8 cellular contexts compared by ENCODE assay signal in the genomic region with DNA sequence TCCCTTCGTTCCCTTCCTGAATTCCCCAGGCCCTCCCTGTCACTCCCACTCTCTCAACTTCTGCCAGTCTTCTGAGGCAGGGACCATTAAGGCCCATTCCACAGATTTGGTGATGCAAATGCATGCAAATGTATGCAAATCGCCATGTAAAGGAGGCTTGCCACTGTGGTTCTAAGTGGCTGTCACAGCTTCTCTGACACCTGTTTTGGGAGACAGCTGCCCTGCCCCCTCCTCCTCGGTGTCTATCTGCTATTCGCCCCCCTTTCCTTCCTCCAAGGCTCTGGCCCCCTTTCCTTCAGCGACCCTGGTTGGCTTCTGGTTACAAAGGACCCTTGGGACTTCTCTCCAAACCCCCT. TPM values are rescaled to one million over a fixed set of nuclear protein-coding genes. Genes with fewer than 3 reads are reported as not detected.
DNase-seq lines count a peak whose midpoint lies in the region; ATAC-seq and TF ChIP-seq lines count a peak whose summit lies in the region.

No MANE protein-coding gene starts in this region.

- H3K14ac ChIP-seq in trophoblast cell (ENCODE audit: low read length) = no peak overlapping the region

- 27 to 41% methylated on average over 5 of the region's 5 CpGs for WGBS in GM23248 (ENCODE audit: low coverage in 1 of 2, low lambda C conversion rate in 2 of 2, missing lambda C conversion rate in 2 of 2), 2 experiments
- WGBS in trophoblast cell (ENCODE audit: extremely low coverage, insufficient coverage, insufficient read length) = no CpG with 5 or more reads among the region's 5 CpGs
- WGBS in body of pancreas, 2 donors = 20 to 33% methylated on average over 5 of the region's 5 CpGs

- H3K36me3 Mint-ChIP-seq in endothelial cell (ENCODE audit: low read depth, unreplicated experiment) = no peaks in the 10 kb centered on the region

- H3K4me1 ChIP-seq in GM23248 (ENCODE audit: insufficient read depth) (peaks cover 14% of the 10 kb centered on the region), RWPE2 (ENCODE audit: insufficient read depth, poor library complexity, severe bottlenecking) (peaks cover 10% of the 10 kb centered on the region), trophoblast cell (ENCODE audit: control insufficient read depth in 1 of 2, insufficient read depth in 2 of 2, low read length in 2 of 2) (peaks cover 0 to 4% of the 10 kb centered on the region in 2 experiments), body of pancreas (peaks cover 14% of the 10 kb centered on the region)

- H3K9me3 ChIP-seq in GM23248 (ENCODE audit: low read depth) (no peaks in the 10 kb centered on the region), RWPE2 (ENCODE audit: severe bottlenecking) (no peaks in the 10 kb centered on the region), trophoblast cell (ENCODE audit: insufficient read depth, low read depth, low read length) (peaks cover 3% of the 10 kb centered on the region), body of pancreas (no peaks in the 10 kb centered on the region)

- H3K27me3 Mint-ChIP-seq in endothelial cell (ENCODE audit: unreplicated experiment) = peaks cover 5% of the 10 kb centered on the region

- peak overlapping the region; percentile 72 for H3K4me3 ChIP-seq in GM23248
- peak overlapping the region; percentile 9 for H3K4me3 ChIP-seq in RWPE2 (ENCODE audit: severe bottlenecking)
- peak overlapping the region; percentile 17 for H3K4me3 ChIP-seq in trophoblast cell (ENCODE audit: low read depth, low read length)
- no peak overlapping the region for H3K4me3 ChIP-seq in body of pancreas

- H4K8ac ChIP-seq in trophoblast cell (ENCODE audit: low read depth, low read length) = no peak overlapping the region

- H3K4me2 ChIP-seq in GM23248 (ENCODE audit: unreplicated experiment) (peak overlapping the region; percentile 78), trophoblast cell (ENCODE audit: low read length) (peak overlapping the region; percentile 81)

- DNase-seq in GM23248 (no peak), RWPE2 (ENCODE audit: low spot score) (no peak), endothelial cell (ENCODE audit: low spot score) (no peak), trophoblast cell (no peak), NOMO-1 (lab: John Stamatoyannopoulos, UW; ENCODE audit: unreplicated experiment in 2 of 2) (no peak), DMS 273 treated with DMSO at 0.1 percent for 48 hours (lab: John Stamatoyannopoulos, UW) (no peak), body of pancreas (no peak)

- ATAC-seq in RWPE2 (ENCODE audit: low read depth) = no peak
- ATAC-seq in HG03469 (IDR thresholded peaks at IDR 0.05; ENCODE audit: unreplicated experiment) = no peak
- no peak for ATAC-seq in body of pancreas

- H3K36me3 ChIP-seq in GM23248 (ENCODE audit: low read depth) (no peaks in the 10 kb centered on the region), RWPE2 (ENCODE audit: low read depth) (no peaks in the 10 kb centered on the region), trophoblast cell (ENCODE audit: control insufficient read depth in 1 of 2, insufficient read depth in 2 of 2, low read length in 2 of 2) (no peaks in the 10 kb centered on the region), body of pancreas (replicated peaks in 1 of 2; ENCODE audit: insufficient read depth in 1 of 2, low read depth in 2 of 2) (no peaks in the 10 kb centered on the region)

- H3K4me1 Mint-ChIP-seq in endothelial cell (ENCODE audit: unreplicated experiment) = peaks cover 45% of the 10 kb centered on the region

- H3K27me3 ChIP-seq in GM23248 (replicated peaks; ENCODE audit: insufficient read depth) (peaks cover 13% of the 10 kb centered on the region), RWPE2 (ENCODE audit: insufficient read depth, poor library complexity, severe bottlenecking) (no peaks in the 10 kb centered on the region), trophoblast cell (ENCODE audit: insufficient read depth, low read length) (no peaks in the 10 kb centered on the region), body of pancreas (no peaks in the 10 kb centered on the region)

- H3K79me1 ChIP-seq in trophoblast cell (ENCODE audit: low read length) = no peaks in the 10 kb centered on the region

- H3K9me2 ChIP-seq in GM23248 (ENCODE audit: insufficient read depth) = no peaks in the 10 kb centered on the region

- H4K91ac ChIP-seq in trophoblast cell (ENCODE audit: low read depth, low read length) = no peak overlapping the region

- H3K9ac ChIP-seq in GM23248 = no peak overlapping the region
- H3K9ac ChIP-seq in trophoblast cell (ENCODE audit: low read length) = no peak overlapping the region

- no peak for TF ChIP-seq POLR2A in body of pancreas (IDR thresholded peaks at IDR 0.05)

- TF ChIP-seq CTCF in RWPE2 (IDR thresholded peaks at IDR 0.05; ENCODE audit: poor library complexity, severe bottlenecking) (no peak), endothelial cell (IDR thresholded peaks at IDR 0.05; ENCODE audit: unreplicated experiment) (no peak), body of pancreas (IDR thresholded peaks at IDR 0.05) (no peak)

- peaks cover 8% of the 10 kb centered on the region; the same call in 1 of the 2 replicates for H3F3A ChIP-seq in GM23248 (ENCODE audit: insufficient read depth)

- no peak overlapping the region for H3K18ac ChIP-seq in trophoblast cell (ENCODE audit: low read length)

- H4K12ac ChIP-seq in trophoblast cell (ENCODE audit: low read depth, low read length) = no peak overlapping the region

- intact Hi-C loops in body of pancreas (cut with DNase I) = loop anchor here (5.0 kb wide), 1 partner anchor 265 kb away; the partner anchor contains the start of gene PCDH12

- peak overlapping the region; percentile 69 for H3K4me3 Mint-ChIP-seq in endothelial cell (ENCODE audit: unreplicated experiment)

- no peak overlapping the region for H2BK12ac ChIP-seq in trophoblast cell (ENCODE audit: low read length)

- H3K27ac ChIP-seq in GM23248 (no peak overlapping the region), RWPE2 (ENCODE audit: poor library complexity, severe bottlenecking) (no peak overlapping the region), trophoblast cell (ENCODE audit: low read depth, low read length) (no peak overlapping the region), body of pancreas (no peak overlapping the region)

- in situ Hi-C loops in GM23248 (cut with MboI) = loop anchor here (5.0 to 25.0 kb wide), 2 partner anchors 270 to 445 kb away; no protein-coding TSS in a partner anchor

- H2AK5ac ChIP-seq in trophoblast cell (ENCODE audit: low read length) = no peak overlapping the region

- no peaks in the 10 kb centered on the region for H3K79me2 ChIP-seq in GM23248 (ENCODE audit: insufficient read depth)
- H3K79me2 ChIP-seq in trophoblast cell (ENCODE audit: control insufficient read depth, insufficient read depth, low read length, poor library complexity) = no peaks in the 10 kb centered on the region

- H4K20me1 ChIP-seq in GM23248 (ENCODE audit: insufficient read depth) = no peaks in the 10 kb centered on the region

- H3K4ac ChIP-seq in trophoblast cell (ENCODE audit: low read depth, low read length) = no peak overlapping the region

- H3K23ac ChIP-seq in trophoblast cell (ENCODE audit: low read length) = no peak overlapping the region

- H2BK5ac ChIP-seq in trophoblast cell (ENCODE audit: low read depth, low read length, poor library complexity) = no peak overlapping the region

- no peak overlapping the region for H2BK120ac ChIP-seq in trophoblast cell (ENCODE audit: insufficient read depth, low read length, poor library complexity)

- H3K27ac Mint-ChIP-seq in endothelial cell (ENCODE audit: unreplicated experiment) = no peak overlapping the region

- H2AFZ ChIP-seq in GM23248 (peak overlapping the region; percentile 85), trophoblast cell (ENCODE audit: insufficient read depth, low read length, poor library complexity) (no peak overlapping the region)

- H3K9me3 Mint-ChIP-seq in endothelial cell (ENCODE audit: unreplicated experiment) = no peaks in the 10 kb centered on the region

RNA-seq across cellular contexts. Expression of gene ARAP3, which starts 10.5 kb away (rescaled TPM):
- total RNA-seq in GM23248 (2014; rRNA removed; shearing (Covaris generic)) = 2.2 and 3.9 TPM in 2 replicates
- polyA plus RNA-seq in GM23248 (2016; fragmentation: Nextera tagmentation; extraction: Ambion mirVana) = 2.2 TPM in 2 replicates
- 239 TPM for total RNA-seq in endothelial cell (ENCODE audit: unreplicated experiment)
- polyA plus RNA-seq in trophoblast cell (2013) = 9.8 and 10.5 TPM in 2 replicates
- 1 to 10 TPM; 3.9 to 4.6 TPM for total RNA-seq in body of pancreas

RNA-seq across cellular contexts. Expression of gene FCHSD1, which starts 41.3 kb away (rescaled TPM):
- 24.4 and 32.0 TPM in 2 replicates for total RNA-seq in GM23248 (2014; rRNA removed; shearing (Covaris generic))
- 21.8 and 23.8 TPM in 2 replicates for polyA plus RNA-seq in GM23248 (2016; fragmentation: Nextera tagmentation; extraction: Ambion mirVana)
- 63.3 TPM for total RNA-seq in endothelial cell (ENCODE audit: unreplicated experiment)
- 18.2 and 18.6 TPM in 2 replicates for polyA plus RNA-seq in trophoblast cell (2013)
- 10 to 100 TPM; 34.8 to 40.9 TPM for total RNA-seq in body of pancreas

RNA-seq across cellular contexts. Expression of gene RELL2, which starts 55.7 kb away (rescaled TPM):
- 2.8 and 3.8 TPM in 2 replicates for total RNA-seq in GM23248 (2014; rRNA removed; shearing (Covaris generic))
- polyA plus RNA-seq in GM23248 (2016; fragmentation: Nextera tagmentation; extraction: Ambion mirVana) = 2.1 and 2.9 TPM in 2 replicates
- total RNA-seq in endothelial cell (ENCODE audit: unreplicated experiment) = 17.4 TPM
- polyA plus RNA-seq in trophoblast cell (2013) = 2.5 and 3.0 TPM in 2 replicates
- total RNA-seq in body of pancreas = 1 to 10 TPM; 2.9 to 8.9 TPM

RNA-seq across cellular contexts. Expression of gene HDAC3, which starts 55.9 kb away (rescaled TPM):
- total RNA-seq in GM23248 (2014; rRNA removed; shearing (Covaris generic)) = 43.8 and 53.2 TPM in 2 replicates
- polyA plus RNA-seq in GM23248 (2016; fragmentation: Nextera tagmentation; extraction: Ambion mirVana) = 59.0 and 62.9 TPM in 2 replicates
- total RNA-seq in endothelial cell (ENCODE audit: unreplicated experiment) (84.9 TPM), body of pancreas (10 to 100 TPM; 42.8 to 63.8 TPM)
- polyA plus RNA-seq in trophoblast cell (2013) = 53.3 and 54.0 TPM in 2 replicates

Comparison
In these comparisons a context has a peak if more than half of its experiments do, and no peak if none do; other contexts are left out.
1. H3K4me3 ChIP-seq: peak in GM23248 (single experiment), RWPE2 (single experiment) and trophoblast cell (single experiment); none in body of pancreas (0 of 2).
2. RNA of gene ARAP3, which starts 10.5 kb away (total RNA-seq): 239 TPM in endothelial cell (single experiment); 3.9 to 4.6 TPM in body of pancreas and 2.2 to 3.9 TPM in GM23248; every median in the first group is over 10 times any median in the second.